Comparison of ENCODE assay signal across 1 cellular context in the genomic region with DNA sequence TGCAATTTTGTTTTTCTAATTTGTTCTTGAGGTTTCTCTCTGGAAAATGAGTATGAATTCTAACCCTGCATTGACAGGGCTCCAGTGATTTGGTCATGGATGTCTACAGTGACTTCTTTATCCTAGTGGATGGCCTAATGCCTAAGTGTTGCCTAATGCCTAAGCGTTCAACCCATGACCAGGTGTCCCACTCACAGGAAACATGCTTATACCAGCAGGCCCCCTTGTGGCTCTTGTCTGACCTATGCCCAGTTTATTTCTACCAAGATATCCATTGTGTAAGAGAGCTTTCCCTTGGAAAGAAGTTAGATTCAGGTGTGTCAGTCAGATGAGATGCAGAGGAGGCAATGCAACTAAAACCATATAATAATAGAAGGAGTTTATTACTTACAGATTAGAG.
TF ChIP-seq lines count a peak whose summit lies in the region.

No MANE protein-coding gene starts in this region.

TF ChIP-seq in GM23338, 12 proteins besides CTCF, POLR2A, EP300 and RAD21 (continued from another document):
- no peak for TF ChIP-seq JUNB (IDR thresholded peaks at IDR 0.05; ENCODE audit: unreplicated experiment)
- no peak for TF ChIP-seq CREB1 (CRISPR knock-in tag; IDR thresholded peaks at IDR 0.05; ENCODE audit: low read depth)
